In the genomic region with DNA sequence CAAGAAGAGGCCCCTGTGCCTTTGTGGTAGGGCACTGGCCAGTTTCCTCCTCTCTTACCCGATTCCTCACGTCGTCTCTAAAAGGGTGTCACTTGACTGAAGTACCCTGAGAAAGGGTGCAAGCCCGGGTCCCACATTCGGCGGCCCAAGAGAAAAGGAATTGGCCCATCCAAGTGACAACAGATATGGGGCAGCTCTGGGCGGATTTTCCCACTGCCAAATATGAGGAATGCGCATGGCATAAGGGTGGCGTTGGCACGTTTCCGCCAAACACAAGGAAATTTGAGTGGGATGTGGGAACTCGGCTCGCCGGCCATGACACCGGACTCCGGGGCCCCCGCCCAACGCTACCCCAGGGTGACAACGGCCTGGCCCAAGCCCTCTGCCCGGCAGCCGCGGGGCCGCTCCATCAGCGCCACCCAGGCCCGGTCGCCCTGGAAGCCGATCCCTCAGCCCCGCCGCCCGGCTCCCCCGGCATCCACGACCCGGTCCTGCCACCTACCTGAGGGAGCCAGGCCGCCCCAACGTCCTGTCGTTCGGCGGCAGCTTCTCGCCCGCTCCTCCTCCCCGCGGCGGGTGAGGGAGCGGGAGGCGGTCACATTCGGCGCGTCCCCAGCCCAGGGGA, we compare ENCODE assay signal across 8 cellular contexts. TPM values are rescaled to one million over a fixed set of nuclear protein-coding genes. Genes with fewer than 3 reads are reported as not detected.
DNase-seq lines count a peak whose midpoint lies in the region; ATAC-seq, FAIRE-seq and TF ChIP-seq lines count a peak whose summit lies in the region.

No MANE protein-coding gene starts in this region.

- peak overlapping the region; percentile 56 for H3K4me2 ChIP-seq in GM12878 (ENCODE audit: control insufficient read depth, insufficient read depth)

- no peak for TF ChIP-seq POLR2A in GM12878 (IDR thresholded peaks at IDR 0.05; ENCODE audit: low read depth, low read length)

- H3K36me3 ChIP-seq in GM12878 (ENCODE audit: control insufficient read depth in 2 of 2, insufficient read depth in 2 of 2, low read length in 1 of 2): no peaks in the 10 kb centered on the region
- no peaks in the 10 kb centered on the region for H3K36me3 ChIP-seq in iPS-15b (ENCODE audit: control insufficient read depth, insufficient read depth, low read length)

- H3K4me3 ChIP-seq in GM12878 (peak overlapping the region; percentile 86), iPS-15b (ENCODE audit: low read depth, low read length) (peak overlapping the region; percentile 100), skeletal muscle cell (ENCODE audit: low read depth, low read length) (peak overlapping the region; percentile 82)

- peak overlapping the region; percentile 97 for H3K27ac ChIP-seq in GM12878 (ENCODE audit: control insufficient read depth, insufficient read depth)

- TF ChIP-seq EP300 in GM12878 (IDR thresholded peaks at IDR 0.05; ENCODE audit: borderline replicate concordance in 1 of 2, control insufficient read depth in 1 of 2, low read depth in 2 of 2, low read length in 2 of 2): no peak

- H3K9ac ChIP-seq in GM12878 (ENCODE audit: control insufficient read depth, insufficient read depth, low read length) (peak overlapping the region; percentile 98), iPS-15b (ENCODE audit: low read depth, low read length) (peak overlapping the region; percentile 70)

- SMC1A ChIA-PET in GM12878 (lab: Charles Lee; ENCODE audit: uncharacterized antibody, unreplicated experiment): interaction anchor here (0.9 to 7.5 kb wide), 5 partner anchors 10 to 105 kb away, joined by 4 to 140 read pairs (median 35); a partner anchor contains a TSS

- POLR2A ChIA-PET in GM12878 (lab: Charles Lee): interaction anchor here (0.9 to 9.5 kb wide), 4 partner anchors 16 to 180 kb away, joined by 3 to 125 read pairs (median 21); a partner anchor contains a TSS

- WGBS in GM12878 (ENCODE audit: insufficient coverage, insufficient replicate concordance, low lambda C conversion rate, missing lambda C conversion rate): under 1% methylated on average over 39 of the region's 48 CpGs

- FAIRE-seq in GM12878 (lab: Jason Lieb, UNC) (no peak), urothelium cell line (lab: Jason Lieb, UNC) (no peak)

- H3K4me1 ChIP-seq in GM12878 (ENCODE audit: control insufficient read depth, insufficient read depth, low read length) (peaks cover 11% of the 10 kb centered on the region), iPS-15b (ENCODE audit: control insufficient read depth, insufficient read depth, low read length) (peaks cover 13% of the 10 kb centered on the region)

- TF ChIP-seq RAD21 in GM12878 (IDR thresholded peaks at IDR 0.05; ENCODE audit: insufficient read depth, low read depth, low read length): no peak

- peak; percentile 45 to 58 for DNase-seq in activated CD4-positive, alpha-beta T cell treated with anti-CD3 and anti-CD28 coated beads for 4 hours
- DNase-seq in activated CD4-positive, alpha-beta T cell treated with anti-CD3 and anti-CD28 coated beads for 1 hour: no peak
- DNase-seq in OCI-M1 (lab: John Stamatoyannopoulos, UW) (peak; percentile 66), GM12878 (ENCODE audit: low read depth, low spot score) (no peak), skeletal muscle cell (ENCODE audit: low read depth) (no peak), urothelium cell line (ENCODE audit: low spot score) (no peak)

- H4K20me1 ChIP-seq in GM12878 (ENCODE audit: control insufficient read depth, insufficient read depth): peaks cover 3% of the 10 kb centered on the region; the same call in 1 of the 2 replicates

- H3K9me3 ChIP-seq in GM12878 (replicated peaks; ENCODE audit: control insufficient read depth, insufficient read depth, low read length) (no peaks in the 10 kb centered on the region), iPS-15b (ENCODE audit: control insufficient read depth, insufficient read depth, low read length) (no peaks in the 10 kb centered on the region)

- BruUV-seq in GM12878 (replicated peaks; lab: Mats Ljungman, UMichigan): no TSS peak

- peak overlapping the region; percentile 91 for H2AFZ ChIP-seq in GM12878 (ENCODE audit: control insufficient read depth, low read depth, low read length)

- CTCF ChIA-PET in GM12878 (lab: Yijun Ruan, JAX): interaction anchor here (0.9 to 5.4 kb wide), 8 partner anchors 14 to 183 kb away, joined by 3 to 30 read pairs (median 3); no protein-coding TSS in a partner anchor

- ATAC-seq in HG02763 (IDR thresholded peaks at IDR 0.05; ENCODE audit: unreplicated experiment): peak; percentile 38
- peak; percentile 67 for ATAC-seq in GM12878

- H3K27me3 ChIP-seq in GM12878 (replicated peaks in 1 of 2; ENCODE audit: control insufficient read depth in 2 of 2, insufficient read depth in 2 of 2, low read length in 1 of 2): no peaks in the 10 kb centered on the region
- H3K27me3 ChIP-seq in iPS-15b (ENCODE audit: control insufficient read depth, insufficient read depth, low read length): no peaks in the 10 kb centered on the region

- H3K79me2 ChIP-seq in GM12878 (ENCODE audit: control insufficient read depth, insufficient read depth, low read length): peaks cover 57% of the 10 kb centered on the region

- in situ Hi-C loops in GM12878 (cut with MboI): no loop called here

- RAD21 ChIA-PET in GM12878 (lab: Charles Lee; ENCODE audit: unreplicated experiment): interaction anchor here (1.1 to 5.4 kb wide), 8 partner anchors 15 to 179 kb away, joined by 3 to 72 read pairs (median 6); a partner anchor contains a TSS

- no peak for TF ChIP-seq CTCF in GM12878 (IDR thresholded peaks at IDR 0.05 in 2 of 3, conservative IDR thresholded peaks at IDR 0.05 in 1 of 3; ENCODE audit: control insufficient read depth in 2 of 3, extremely low read depth in 1 of 3, insufficient read depth in 1 of 3, low read depth in 3 of 3, low read length in 3 of 3)

- intact Hi-C loops in GM12878 (cut with micrococcal nuclease; ENCODE audit: unreplicated experiment): loop anchor here (2.0 to 5.0 kb wide), 3 partner anchors 36 to 107 kb away; a partner anchor contains a TSS

TF ChIP-seq in GM12878, 131 proteins besides CTCF, POLR2A, EP300 and RAD21 (continues in another document):
- TF ChIP-seq KAT2A (conservative IDR thresholded peaks at IDR 0.05; ENCODE audit: control insufficient read depth, low read depth, low read length): no peak
- TF ChIP-seq BHLHE40 (IDR thresholded peaks at IDR 0.05; ENCODE audit: borderline replicate concordance in 1 of 2, low read depth in 2 of 2, low read length in 1 of 2): peak in 1 of 2 experiments; percentile 20; a peak in 1 of 4 replicates
- TF ChIP-seq CHD2 (IDR thresholded peaks at IDR 0.05; ENCODE audit: borderline replicate concordance, low read depth, low read length): 0 out of 2 replicates have a peak, but pooled peaks have one; percentile 9
- TF ChIP-seq, protein P1, sequence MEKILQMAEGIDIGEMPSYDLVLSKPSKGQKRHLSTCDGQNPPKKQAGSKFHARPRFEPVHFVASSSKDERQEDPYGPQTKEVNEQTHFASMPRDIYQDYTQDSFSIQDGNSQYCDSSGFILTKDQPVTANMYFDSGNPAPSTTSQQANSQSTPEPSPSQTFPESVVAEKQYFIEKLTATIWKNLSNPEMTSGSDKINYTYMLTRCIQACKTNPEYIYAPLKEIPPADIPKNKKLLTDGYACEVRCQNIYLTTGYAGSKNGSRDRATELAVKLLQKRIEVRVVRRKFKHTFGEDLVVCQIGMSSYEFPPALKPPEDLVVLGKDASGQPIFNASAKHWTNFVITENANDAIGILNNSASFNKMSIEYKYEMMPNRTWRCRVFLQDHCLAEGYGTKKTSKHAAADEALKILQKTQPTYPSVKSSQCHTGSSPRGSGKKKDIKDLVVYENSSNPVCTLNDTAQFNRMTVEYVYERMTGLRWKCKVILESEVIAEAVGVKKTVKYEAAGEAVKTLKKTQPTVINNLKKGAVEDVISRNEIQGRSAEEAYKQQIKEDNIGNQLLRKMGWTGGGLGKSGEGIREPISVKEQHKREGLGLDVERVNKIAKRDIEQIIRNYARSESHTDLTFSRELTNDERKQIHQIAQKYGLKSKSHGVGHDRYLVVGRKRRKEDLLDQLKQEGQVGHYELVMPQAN (conservative IDR thresholded peaks at IDR 0.05): 0 out of 2 replicates have a peak, but pooled peaks have one; percentile 65
- no peak; the same call in 1 of the 2 replicates for TF ChIP-seq ZBED1 (IDR thresholded peaks at IDR 0.05; ENCODE audit: borderline replicate concordance)
- TF ChIP-seq FOXM1 (IDR thresholded peaks at IDR 0.05; ENCODE audit: low read depth, low read length): no peak
- TF ChIP-seq ZNF24 (IDR thresholded peaks at IDR 0.05): 0 out of 2 replicates have a peak, but pooled peaks have one; percentile 6
- TF ChIP-seq EGR1 (IDR thresholded peaks at IDR 0.05; ENCODE audit: borderline replicate concordance in 1 of 2, low read depth in 2 of 2, low read length in 2 of 2): peak in 1 of 2 experiments; percentile 7; a peak in 1 of 3 replicates
- TF ChIP-seq CHD1 (IDR thresholded peaks at IDR 0.05; ENCODE audit: low read depth, low read length): no peak

RNA-seq across cellular contexts. Expression of a gene that starts 0.5 kb away (rescaled TPM):
- total RNA-seq in GM12878 (2013; cell fraction: nucleolus; rRNA removed): 213 and 218 TPM in 2 replicates
- total RNA-seq in GM12878 (2014; rRNA removed): 109 and 120 TPM in 2 replicates
- total RNA-seq in GM12878 (2014; rRNA removed; fragmentation: Illumina TruSeq; extraction: Trizol): 77.2 and 81.3 TPM in 2 replicates
- 64.9 and 74.4 TPM in 2 replicates for total RNA-seq in GM12878 (2021)
- 60.3 TPM for polyA plus RNA-seq in GM12878 (2011; ENCODE audit: low read depth)
- polyA plus RNA-seq in GM12878 (2011; rRNA removed): 130 and 151 TPM in 2 replicates
- 114 and 121 TPM in 2 replicates for polyA plus RNA-seq in GM12878 (2011; cell fraction: cytosol; rRNA removed)
- polyA plus RNA-seq in GM12878 (2011; cell fraction: nucleus; rRNA removed): 170 and 171 TPM in 2 replicates
- polyA plus RNA-seq in GM12878 (2012): 67.1 and 78.9 TPM in 2 replicates
- 89.6 and 90.2 TPM in 2 replicates for polyA plus RNA-seq in GM12878 (2014; fragmentation: Illumina TruSeq; extraction: Trizol)
- 10 to 100 TPM; 20.4 to 27.9 TPM for polyA plus RNA-seq in GM12878 (2014; fragmentation: Nextera tagmentation; extraction: Ambion mirVana)
- polyA plus RNA-seq in GM12878 (2014; rRNA removed): 79.1 and 85.2 TPM in 2 replicates
- 10 to 100 TPM; 72.4 to 73.8 TPM for polyA plus RNA-seq in GM12878 (2016; fragmentation: Nextera tagmentation; extraction: Ambion mirVana)
- 245 and 259 TPM in 2 replicates for polyA minus RNA-seq in GM12878 (2011; rRNA and poly(A)+ RNA removed)
- polyA minus RNA-seq in GM12878 (2011; cell fraction: cytosol; rRNA and poly(A)+ RNA removed): 63.6 and 64.3 TPM in 2 replicates
- 144 and 145 TPM in 2 replicates for polyA minus RNA-seq in GM12878 (2011; cell fraction: nucleus; rRNA and poly(A)+ RNA removed)

Comparison
In these comparisons a context has a peak if more than half of its experiments do, and no peak if none do; other contexts are left out.
1. DNase-seq: peak in activated CD4-positive, alpha-beta T cell treated with anti-CD3 and anti-CD28 coated beads for 4 hours (2 of 2) and OCI-M1 (single experiment); none in activated CD4-positive, alpha-beta T cell treated with anti-CD3 and anti-CD28 coated beads for 1 hour (single experiment), GM12878 (single experiment), skeletal muscle cell (single experiment) and urothelium cell line (single experiment).
2. Peak in every context shown above with its lines, with median percentiles within 50 percentile points of each other: H3K4me3 ChIP-seq.